14 cellular contexts compared by ENCODE assay signal in the genomic region with DNA sequence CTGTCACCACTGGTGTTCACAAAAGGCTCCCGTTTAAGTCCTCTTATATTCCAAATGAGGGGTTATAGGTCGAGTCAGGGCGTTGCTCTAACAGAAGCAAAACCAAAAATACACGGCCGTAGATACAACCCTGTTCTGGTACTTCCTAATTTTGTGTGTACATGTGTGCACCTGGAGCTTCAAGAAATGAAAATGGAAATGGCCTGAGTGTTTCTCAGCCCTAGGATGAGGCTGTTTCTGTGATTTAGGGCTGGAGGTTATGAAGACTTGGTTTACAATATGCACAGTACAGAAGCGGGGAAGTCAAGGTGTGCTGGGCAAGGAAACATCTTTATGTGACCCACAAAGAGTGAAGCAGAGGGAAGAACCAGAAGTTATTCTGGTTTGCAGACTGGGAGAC.
A peak's percentile ranks its signal among the peaks of the same experiment; 100 is the strongest.
DNase-seq lines count a peak whose midpoint lies in the region; ATAC-seq and TF ChIP-seq lines count a peak whose summit lies in the region.
"Had no signal": no experiment of that assay in that cellular context is flagged by ENCODE, and none has a peak within 500 bp of the region (broad histone marks: within the 10 kb centered on the region; RNA-seq: fewer than 3 reads in every experiment).

No MANE protein-coding gene starts in this region.

- H3K27ac ChIP-seq in naive thymus-derived CD4-positive, alpha-beta T cell (ENCODE audit: low read depth, low read length) = no peak overlapping the region
- H3K27ac ChIP-seq in adrenal gland = no peak overlapping the region
- H3K27ac ChIP-seq: colonic mucosa, parathyroid adenoma had no signal

- H3K4me1 Mint-ChIP-seq in T-helper 2 cell treated with Interferon-gamma antibody and Interleukin-4, amounts not matched to agents 5 μg/mL and 100 μg/mL, for 36 hours (ENCODE audit: low read depth) = peaks cover 60% of the 10 kb centered on the region
- peaks cover 66 to 80% (median 72%) of the 10 kb centered on the region in 3 donors for H3K4me1 Mint-ChIP-seq in T-cell
- peaks cover 38 to 72% (median 71%) of the 10 kb centered on the region in 7 donors for H3K4me1 Mint-ChIP-seq in naive thymus-derived CD4-positive, alpha-beta T cell

- no peak for TF ChIP-seq POLR2A in adrenal gland (IDR thresholded peaks at IDR 0.05)

- no peaks in the 10 kb centered on the region for H3K36me3 ChIP-seq in naive thymus-derived CD4-positive, alpha-beta T cell (ENCODE audit: control insufficient read depth in 2 of 3, insufficient read depth in 3 of 3, low read length in 3 of 3)
- H3K36me3 ChIP-seq in adrenal gland (replicated peaks in 1 of 2) = no peaks in the 10 kb centered on the region
- H3K36me3 ChIP-seq: colonic mucosa had no signal

- no peaks in the 10 kb centered on the region for H3K9me3 ChIP-seq in naive thymus-derived CD4-positive, alpha-beta T cell (ENCODE audit: control insufficient read depth in 2 of 3, low read length in 3 of 3)
- H3K9me3 ChIP-seq in adrenal gland (replicated peaks in 1 of 3) = no peaks in the 10 kb centered on the region
- H3K9me3 ChIP-seq: colonic mucosa had no signal

- CTCF ChIA-PET in T-cell (lab: Charles Lee) = interaction anchor here (0.6 to 10.0 kb wide), 5 partner anchors 10 to 173 kb away, joined by 4 to 146 read pairs (median 19); no protein-coding TSS in a partner anchor
- CTCF ChIA-PET in naive thymus-derived CD4-positive, alpha-beta T cell (lab: Charles Lee) = interaction anchor here (1.0 to 3.6 kb wide), 3 partner anchors 9 to 172 kb away, joined by 4 to 31 read pairs (median 6); no protein-coding TSS in a partner anchor

- H3K4me3 ChIP-seq in naive thymus-derived CD4-positive, alpha-beta T cell (ENCODE audit: low read length) = no peak overlapping the region
- H3K4me3 ChIP-seq in adrenal gland = no peak overlapping the region
- H3K4me3 ChIP-seq: colonic mucosa had no signal

- POLR2A ChIA-PET in T-cell (lab: Charles Lee) = no interaction called here
- POLR2A ChIA-PET in naive thymus-derived CD4-positive, alpha-beta T cell (lab: Charles Lee) = interaction anchor here (3.6 kb wide), 1 partner anchor 171 kb away, joined by 23 read pairs; no protein-coding TSS in a partner anchor

- no peaks in the 10 kb centered on the region for H3K27me3 ChIP-seq in naive thymus-derived CD4-positive, alpha-beta T cell (ENCODE audit: control insufficient read depth in 2 of 2, insufficient read depth in 2 of 2, low read length in 2 of 2)
- H3K27me3 ChIP-seq in adrenal gland = no peaks in the 10 kb centered on the region
- H3K27me3 ChIP-seq: colonic mucosa had no signal

- intact Hi-C loops in naive thymus-derived CD4-positive, alpha-beta T cell (cut with micrococcal nuclease) = no loop called here
- intact Hi-C loops in adrenal gland (cut with DNase I) = loop anchor here in 1 of 2 donors (5.0 kb wide), 1 partner anchor 169 kb away; no protein-coding TSS in a partner anchor

- DNase-seq in T-helper 2 cell treated with Interferon-gamma antibody and Interleukin-4, amounts not matched to agents 5 μg/mL and 100 μg/mL, for 36 hours (ENCODE audit: low spot score) = no peak
- no peak for DNase-seq in T-helper 2 cell
- DNase-seq in T-cell = no peak
- DNase-seq in naive thymus-derived CD4-positive, alpha-beta T cell = no peak
- no peak for DNase-seq in adrenal gland
- no peak for DNase-seq in NCI-H1694 (lab: John Stamatoyannopoulos, UW)
- DNase-seq in NCI-H1436 (lab: John Stamatoyannopoulos, UW) = no peak
- DNase-seq: activated CD4-positive, alpha-beta T cell treated with anti-CD3 and anti-CD28 coated beads, Interleukin-2, amount 50 U/mL, for 4 hours; colonic mucosa; HCEC 1CT; NCI-H1930 had no signal

- H3K27ac Mint-ChIP-seq in T-helper 2 cell treated with Interferon-gamma antibody and Interleukin-4, amounts not matched to agents 5 μg/mL and 100 μg/mL, for 36 hours = peak overlapping the region; percentile 75
- H3K27ac Mint-ChIP-seq in T-cell = peak overlapping the region; percentile 66 to 74
- peak overlapping the region in 8 of 9 donors; percentile 20 to 90 (median 46) for H3K27ac Mint-ChIP-seq in naive thymus-derived CD4-positive, alpha-beta T cell

- peak overlapping the region; percentile 42 for H3K4me3 Mint-ChIP-seq in T-helper 2 cell treated with Interferon-gamma antibody and Interleukin-4, amounts not matched to agents 5 μg/mL and 100 μg/mL, for 36 hours
- H3K4me3 Mint-ChIP-seq in T-cell = peak overlapping the region in 2 of 3 donors; percentile 7 to 43
- peak overlapping the region in 6 of 10 donors; percentile 0 to 52 (median 30) for H3K4me3 Mint-ChIP-seq in naive thymus-derived CD4-positive, alpha-beta T cell

- peak; percentile 27 for ATAC-seq in HG02678 (IDR thresholded peaks at IDR 0.05; ENCODE audit: unreplicated experiment)
- ATAC-seq in T-cell (replicated peaks in 1 of 4) = no peak
- no peak for ATAC-seq in naive thymus-derived CD4-positive, alpha-beta T cell
- ATAC-seq: SK-N-SH treated with all-trans-retinoic acid at 6 μM for 48 hours had no signal

- TF ChIP-seq CTCF in adrenal gland (IDR thresholded peaks at IDR 0.05) = no peak

- peaks cover 18 to 27% of the 10 kb centered on the region in 2 donors for H3K4me1 ChIP-seq in naive thymus-derived CD4-positive, alpha-beta T cell (ENCODE audit: control insufficient read depth in 2 of 2, insufficient read depth in 2 of 2, low read length in 2 of 2)
- H3K4me1 ChIP-seq in adrenal gland (replicated peaks in 1 of 2) = peaks cover 5 to 16% of the 10 kb centered on the region in 2 donors
- H3K4me1 ChIP-seq: colonic mucosa had no signal

- no peaks in the 10 kb centered on the region for H3K27me3 Mint-ChIP-seq in T-helper 2 cell treated with Interferon-gamma antibody and Interleukin-4, amounts not matched to agents 5 μg/mL and 100 μg/mL, for 36 hours (ENCODE audit: low read depth)
- H3K27me3 Mint-ChIP-seq in T-cell = no peaks in the 10 kb centered on the region
- H3K27me3 Mint-ChIP-seq in naive thymus-derived CD4-positive, alpha-beta T cell = no peaks in the 10 kb centered on the region

- WGBS in adrenal gland, 4 donors = 64 to 76% (median 72%) methylated on average over 6 of the region's 6 CpGs

- H3K9me3 Mint-ChIP-seq in T-helper 2 cell treated with Interferon-gamma antibody and Interleukin-4, amounts not matched to agents 5 μg/mL and 100 μg/mL, for 36 hours = no peaks in the 10 kb centered on the region
- no peaks in the 10 kb centered on the region for H3K9me3 Mint-ChIP-seq in T-cell
- no peaks in the 10 kb centered on the region for H3K9me3 Mint-ChIP-seq in naive thymus-derived CD4-positive, alpha-beta T cell

- peaks cover 1% of the 10 kb centered on the region for H3K36me3 Mint-ChIP-seq in T-helper 2 cell treated with Interferon-gamma antibody and Interleukin-4, amounts not matched to agents 5 μg/mL and 100 μg/mL, for 36 hours (ENCODE audit: low read depth)
- no peaks in the 10 kb centered on the region for H3K36me3 Mint-ChIP-seq in T-cell
- H3K36me3 Mint-ChIP-seq in naive thymus-derived CD4-positive, alpha-beta T cell = peaks cover 0 to 3% (median 0%) of the 10 kb centered on the region in 5 donors
